16 cellular contexts compared by ENCODE assay signal in genomic region chr3:156300929-156301806, GRCh38.
DNase-seq lines count a peak whose midpoint lies in the region; ATAC-seq and TF ChIP-seq lines count a peak whose summit lies in the region.
"Had no signal": no experiment of that assay in that cellular context is flagged by ENCODE, and none has a peak within 500 bp of the region (broad histone marks: within the 10 kb centered on the region; RNA-seq: fewer than 3 reads in every experiment).

No MANE protein-coding gene starts in this region.

- H3K4me3 Mint-ChIP-seq in CD4-positive, alpha-beta T cell, result no peak overlapping the region

- WGBS in heart right ventricle, 2 donors, result 50 to 54% methylated on average over 5 of the region's 5 CpGs

- no peaks in the 10 kb centered on the region for H3K9me3 Mint-ChIP-seq in CD4-positive, alpha-beta T cell

- TF ChIP-seq CTCF in heart right ventricle (IDR thresholded peaks at IDR 0.05) (no peak), fibroblast of villous mesenchyme (IDR thresholded peaks at IDR 0.05; ENCODE audit: insufficient read depth, low read depth, low read length) (no peak), upper lobe of right lung (IDR thresholded peaks at IDR 0.05) (no peak)
- TF ChIP-seq CTCF in CD4-positive, alpha-beta T cell (IDR thresholded peaks at IDR 0.05), result no peak

- H3K4me3 ChIP-seq in heart right ventricle, result peak overlapping the region in 6 of 10 donors; percentile 5 to 22 (median 17)
- no peak overlapping the region for H3K4me3 ChIP-seq in fibroblast of villous mesenchyme (ENCODE audit: low read depth, low read length)
- peak overlapping the region; percentile 18 for H3K4me3 ChIP-seq in upper lobe of right lung

- H3K27ac ChIP-seq in heart right ventricle (peak overlapping the region in 9 of 10 donors; percentile 4 to 73 (median 48)), upper lobe of right lung (peak overlapping the region; percentile 32)
- no peak overlapping the region for H3K27ac ChIP-seq in CD4-positive, alpha-beta T cell (ENCODE audit: low read depth, low read length)
- H3K27ac ChIP-seq: RWPE1 had no signal

- H3K27me3 ChIP-seq in heart right ventricle (no peaks in the 10 kb centered on the region), upper lobe of right lung (no peaks in the 10 kb centered on the region)
- H3K27me3 ChIP-seq in CD4-positive, alpha-beta T cell (ENCODE audit: control insufficient read depth, insufficient read depth, low read length), result peaks cover 12% of the 10 kb centered on the region
- H3K27me3 ChIP-seq: gastrocnemius medialis had no signal

- intact Hi-C loops in heart right ventricle (cut with DNase I), result no loop called here
- intact Hi-C loops in cardiac septum (cut with DNase I), result no loop called here
- intact Hi-C loops in upper lobe of right lung (cut with DNase I), result no loop called here
- intact Hi-C loops in CD4-positive, alpha-beta T cell (cut with DNase I, micrococcal nuclease), result no loop called here

- H3K36me3 Mint-ChIP-seq in CD4-positive, alpha-beta T cell (ENCODE audit: low read depth), result no peaks in the 10 kb centered on the region

- peaks cover 34% of the 10 kb centered on the region for H3K27me3 Mint-ChIP-seq in CD4-positive, alpha-beta T cell

- H3K27ac Mint-ChIP-seq in CD4-positive, alpha-beta T cell, result no peak overlapping the region

- no peaks in the 10 kb centered on the region for H3K36me3 ChIP-seq in heart right ventricle
- no peaks in the 10 kb centered on the region for H3K36me3 ChIP-seq in upper lobe of right lung
- H3K36me3 ChIP-seq: gastrocnemius medialis had no signal

- DNase-seq in heart right ventricle (no peak), cardiac septum (ENCODE audit: low spot score) (no peak), SIG-M5 treated with dmso at 0.1 percent for 504 hours (lab: John Stamatoyannopoulos, UW; ENCODE audit: unreplicated experiment) (peak; percentile 24), fibroblast of villous mesenchyme (ENCODE audit: low read depth) (peak; percentile 22), upper lobe of right lung (no peak), NCI-H2081 treated with DMSO at 0.1 percent for 48 hours (lab: John Stamatoyannopoulos, UW) (no peak)
- DNase-seq in CD4-positive, alpha-beta T cell, result no peak
- DNase-seq: DMS153; effector memory CD4-positive, alpha-beta T cell; gastrocnemius medialis; HCEC 1CT; NCI-H146; NCI-H524 treated with DMSO at 0.1 percent for 48 hours; stimulated activated naive CD8-positive, alpha-beta T cell treated with anti-CD3 and anti-CD28 coated beads, Interleukin-15, Interleukin-2, amounts not matched to agents 100 U/mL and 50 U/mL, for 24 hours had no signal

- POLR2A ChIA-PET in CD4-positive, alpha-beta T cell (lab: Charles Lee), result no interaction called here

- CTCF ChIA-PET in CD4-positive, alpha-beta T cell (lab: Charles Lee), result interaction anchor here (0.6 kb wide), 1 partner anchor 1099 kb away, joined by 3 read pairs; no protein-coding TSS in a partner anchor

- H3K9me3 ChIP-seq in heart right ventricle, result no peaks in the 10 kb centered on the region
- no peaks in the 10 kb centered on the region for H3K9me3 ChIP-seq in upper lobe of right lung
- no peaks in the 10 kb centered on the region for H3K9me3 ChIP-seq in CD4-positive, alpha-beta T cell (ENCODE audit: control insufficient read depth, low read length)
- H3K9me3 ChIP-seq: gastrocnemius medialis had no signal

- ATAC-seq in heart right ventricle (peak in 3 of 8 donors; percentile 39 to 50 (median 43)), upper lobe of right lung (peak; percentile 51), HG02588 (IDR thresholded peaks at IDR 0.05; ENCODE audit: unreplicated experiment) (no peak)
- no peak for ATAC-seq in CD4-positive, alpha-beta T cell (ENCODE audit: poor library complexity)
- ATAC-seq: gastrocnemius medialis; stimulated activated naive CD8-positive, alpha-beta T cell treated with anti-CD3 and anti-CD28 coated beads, Interleukin-15, Interleukin-2, amounts not matched to agents 100 U/mL and 50 U/mL, for 24 hours had no signal

- peaks cover 0 to 56% (median 17%) of the 10 kb centered on the region in 9 donors for H3K4me1 ChIP-seq in heart right ventricle
- peaks cover 12% of the 10 kb centered on the region for H3K4me1 ChIP-seq in upper lobe of right lung

- H3K4me1 Mint-ChIP-seq in CD4-positive, alpha-beta T cell (ENCODE audit: low read depth), result no peaks in the 10 kb centered on the region

Comparison
In these comparisons a context has a peak if more than half of its experiments do, and no peak if none do; other contexts are left out.
1. DNase-seq: peak in SIG-M5 treated with dmso at 0.1 percent for 504 hours (single experiment) and fibroblast of villous mesenchyme (single experiment); none in heart right ventricle (0 of 2), cardiac septum (single experiment), upper lobe of right lung (single experiment), NCI-H2081 treated with DMSO at 0.1 percent for 48 hours (single experiment) and CD4-positive, alpha-beta T cell (0 of 10).